ENCODE assay signal across 1 cellular context in the genomic region with DNA sequence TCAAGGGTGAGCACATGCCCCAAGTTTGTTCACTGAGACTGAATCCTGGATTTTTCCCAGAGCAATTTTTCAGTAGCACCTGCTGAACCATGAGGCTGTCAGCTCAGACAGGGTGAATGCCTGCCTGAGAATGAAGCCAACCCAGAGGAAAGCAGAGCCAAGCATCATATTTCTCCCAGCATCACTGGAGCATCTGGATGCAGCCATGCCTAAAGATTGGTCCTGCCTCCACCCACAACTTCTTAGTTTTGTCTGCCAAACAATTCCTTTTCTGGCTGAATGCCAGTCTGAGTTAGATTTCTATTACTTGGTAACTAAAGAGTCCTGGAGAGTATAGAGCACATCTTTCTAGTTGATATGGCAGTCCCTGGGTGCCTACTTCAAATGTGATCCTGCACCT.
TF ChIP-seq lines count a peak whose summit lies in the region.

No MANE protein-coding gene starts in this region.

TF ChIP-seq in SK-N-SH treated with all-trans-retinoic acid at 6 μM for 48 hours, 23 proteins besides CTCF, POLR2A, EP300 and RAD21 (continued from another document):
- TF ChIP-seq, protein P1, sequence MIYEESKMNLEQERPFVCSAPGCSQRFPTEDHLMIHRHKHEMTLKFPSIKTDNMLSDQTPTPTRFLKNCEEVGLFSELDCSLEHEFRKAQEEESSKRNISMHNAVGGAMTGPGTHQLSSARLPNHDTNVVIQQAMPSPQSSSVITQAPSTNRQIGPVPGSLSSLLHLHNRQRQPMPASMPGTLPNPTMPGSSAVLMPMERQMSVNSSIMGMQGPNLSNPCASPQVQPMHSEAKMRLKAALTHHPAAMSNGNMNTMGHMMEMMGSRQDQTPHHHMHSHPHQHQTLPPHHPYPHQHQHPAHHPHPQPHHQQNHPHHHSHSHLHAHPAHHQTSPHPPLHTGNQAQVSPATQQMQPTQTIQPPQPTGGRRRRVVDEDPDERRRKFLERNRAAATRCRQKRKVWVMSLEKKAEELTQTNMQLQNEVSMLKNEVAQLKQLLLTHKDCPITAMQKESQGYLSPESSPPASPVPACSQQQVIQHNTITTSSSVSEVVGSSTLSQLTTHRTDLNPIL (CRISPR knock-in tag; IDR thresholded peaks at IDR 0.05; ENCODE audit: low read depth), result no peak
- TF ChIP-seq ARNTL (CRISPR knock-in tag; IDR thresholded peaks at IDR 0.05; ENCODE audit: borderline replicate concordance, low read depth) (no peak), TCF4 (CRISPR knock-in tag; IDR thresholded peaks at IDR 0.05; ENCODE audit: borderline replicate concordance) (no peak), CSDC2 (CRISPR knock-in tag; IDR thresholded peaks at IDR 0.05) (no peak), ZNF565 (CRISPR knock-in tag; conservative IDR thresholded peaks at IDR 0.05; ENCODE audit: low read depth) (no peak), ZFP3 (CRISPR knock-in tag; IDR thresholded peaks at IDR 0.05) (no peak), RARB (CRISPR knock-in tag; IDR thresholded peaks at IDR 0.05) (no peak), TOX (CRISPR knock-in tag; IDR thresholded peaks at IDR 0.05; ENCODE audit: borderline replicate concordance) (no peak), ESRRG (CRISPR knock-in tag; IDR thresholded peaks at IDR 0.05) (no peak), PPARA (CRISPR knock-in tag; IDR thresholded peaks at IDR 0.05; ENCODE audit: borderline replicate concordance) (no peak), ZFP30 (CRISPR knock-in tag; IDR thresholded peaks at IDR 0.05) (no peak), ZC3H10 (CRISPR knock-in tag; IDR thresholded peaks at IDR 0.05) (no peak), SNAI2 (CRISPR knock-in tag; IDR thresholded peaks at IDR 0.05) (no peak), ZNF8 (CRISPR knock-in tag; IDR thresholded peaks at IDR 0.05) (no peak)
- TF ChIP-seq, protein P2, sequence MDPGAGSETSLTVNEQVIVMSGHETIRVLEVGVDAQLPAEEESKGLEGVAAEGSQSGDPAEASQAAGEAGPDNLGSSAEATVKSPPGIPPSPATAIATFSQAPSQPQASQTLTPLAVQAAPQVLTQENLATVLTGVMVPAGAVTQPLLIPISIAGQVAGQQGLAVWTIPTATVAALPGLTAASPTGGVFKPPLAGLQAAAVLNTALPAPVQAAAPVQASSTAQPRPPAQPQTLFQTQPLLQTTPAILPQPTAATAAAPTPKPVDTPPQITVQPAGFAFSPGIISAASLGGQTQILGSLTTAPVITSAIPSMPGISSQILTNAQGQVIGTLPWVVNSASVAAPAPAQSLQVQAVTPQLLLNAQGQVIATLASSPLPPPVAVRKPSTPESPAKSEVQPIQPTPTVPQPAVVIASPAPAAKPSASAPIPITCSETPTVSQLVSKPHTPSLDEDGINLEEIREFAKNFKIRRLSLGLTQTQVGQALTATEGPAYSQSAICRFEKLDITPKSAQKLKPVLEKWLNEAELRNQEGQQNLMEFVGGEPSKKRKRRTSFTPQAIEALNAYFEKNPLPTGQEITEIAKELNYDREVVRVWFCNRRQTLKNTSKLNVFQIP (CRISPR knock-in tag; IDR thresholded peaks at IDR 0.05; ENCODE audit: borderline replicate concordance, low read depth), result no peak
- TF ChIP-seq, protein P3, sequence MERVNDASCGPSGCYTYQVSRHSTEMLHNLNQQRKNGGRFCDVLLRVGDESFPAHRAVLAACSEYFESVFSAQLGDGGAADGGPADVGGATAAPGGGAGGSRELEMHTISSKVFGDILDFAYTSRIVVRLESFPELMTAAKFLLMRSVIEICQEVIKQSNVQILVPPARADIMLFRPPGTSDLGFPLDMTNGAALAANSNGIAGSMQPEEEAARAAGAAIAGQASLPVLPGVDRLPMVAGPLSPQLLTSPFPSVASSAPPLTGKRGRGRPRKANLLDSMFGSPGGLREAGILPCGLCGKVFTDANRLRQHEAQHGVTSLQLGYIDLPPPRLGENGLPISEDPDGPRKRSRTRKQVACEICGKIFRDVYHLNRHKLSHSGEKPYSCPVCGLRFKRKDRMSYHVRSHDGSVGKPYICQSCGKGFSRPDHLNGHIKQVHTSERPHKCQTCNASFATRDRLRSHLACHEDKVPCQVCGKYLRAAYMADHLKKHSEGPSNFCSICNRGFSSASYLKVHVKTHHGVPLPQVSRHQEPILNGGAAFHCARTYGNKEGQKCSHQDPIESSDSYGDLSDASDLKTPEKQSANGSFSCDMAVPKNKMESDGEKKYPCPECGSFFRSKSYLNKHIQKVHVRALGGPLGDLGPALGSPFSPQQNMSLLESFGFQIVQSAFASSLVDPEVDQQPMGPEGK (CRISPR knock-in tag; IDR thresholded peaks at IDR 0.05; ENCODE audit: borderline replicate concordance), result no peak
- TF ChIP-seq, protein P4, sequence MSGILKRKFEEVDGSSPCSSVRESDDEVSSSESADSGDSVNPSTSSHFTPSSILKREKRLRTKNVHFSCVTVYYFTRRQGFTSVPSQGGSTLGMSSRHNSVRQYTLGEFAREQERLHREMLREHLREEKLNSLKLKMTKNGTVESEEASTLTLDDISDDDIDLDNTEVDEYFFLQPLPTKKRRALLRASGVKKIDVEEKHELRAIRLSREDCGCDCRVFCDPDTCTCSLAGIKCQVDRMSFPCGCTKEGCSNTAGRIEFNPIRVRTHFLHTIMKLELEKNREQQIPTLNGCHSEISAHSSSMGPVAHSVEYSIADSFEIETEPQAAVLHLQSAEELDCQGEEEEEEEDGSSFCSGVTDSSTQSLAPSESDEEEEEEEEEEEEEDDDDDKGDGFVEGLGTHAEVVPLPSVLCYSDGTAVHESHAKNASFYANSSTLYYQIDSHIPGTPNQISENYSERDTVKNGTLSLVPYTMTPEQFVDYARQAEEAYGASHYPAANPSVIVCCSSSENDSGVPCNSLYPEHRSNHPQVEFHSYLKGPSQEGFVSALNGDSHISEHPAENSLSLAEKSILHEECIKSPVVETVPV (CRISPR knock-in tag; IDR thresholded peaks at IDR 0.05), result no peak
